Comparison of ENCODE assay signal across 1 cellular context in the genomic region with DNA sequence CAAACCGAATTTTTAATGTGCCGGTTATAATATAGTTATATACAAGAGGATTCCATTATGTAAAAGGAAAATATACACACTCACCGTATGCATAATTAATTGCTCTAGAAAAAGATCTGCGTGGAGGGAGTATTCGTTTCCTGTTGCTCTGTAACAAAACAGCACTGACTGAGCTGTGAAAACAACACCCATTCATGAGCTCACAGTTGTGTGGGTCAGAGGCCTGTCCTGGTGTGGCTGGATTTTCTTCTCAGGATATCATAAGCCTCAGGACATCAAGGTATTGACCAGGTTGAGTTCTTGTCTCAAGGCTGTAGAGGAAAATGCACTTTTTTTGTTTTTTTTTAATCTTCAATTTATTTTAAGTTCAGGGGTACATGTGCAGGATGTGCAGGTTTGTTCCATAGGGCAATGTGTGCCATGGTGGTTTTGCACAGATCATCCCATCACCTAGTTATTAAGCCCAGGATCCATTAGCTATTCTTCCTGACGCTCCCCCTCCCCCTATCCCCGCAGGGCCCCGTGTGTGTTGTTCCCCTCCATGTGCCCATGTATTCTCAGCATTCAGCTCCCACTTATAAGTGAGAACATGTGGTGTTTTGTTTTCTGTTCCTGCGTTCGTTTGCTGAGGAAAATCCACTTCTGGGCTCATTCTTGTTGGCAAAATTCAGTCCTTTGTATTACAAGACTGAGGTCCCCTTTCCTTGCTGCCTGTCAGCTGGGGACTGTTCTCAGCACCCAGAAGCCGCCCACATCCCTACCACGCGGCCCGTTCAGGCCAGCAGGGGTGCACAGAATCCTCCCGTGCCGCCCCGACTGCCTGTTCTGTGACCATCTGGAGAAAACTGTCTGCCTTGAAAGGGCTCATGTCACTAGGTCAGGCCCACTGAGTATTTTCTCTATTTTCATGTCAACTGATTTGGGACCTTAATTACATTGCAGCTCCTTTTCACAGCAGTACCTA.
TF ChIP-seq lines count a peak whose summit lies in the region.

No MANE protein-coding gene starts in this region.

TF ChIP-seq in WTC11, 78 proteins besides CTCF, POLR2A, EP300 and RAD21 (continued from another document):
- TF ChIP-seq, protein P1, sequence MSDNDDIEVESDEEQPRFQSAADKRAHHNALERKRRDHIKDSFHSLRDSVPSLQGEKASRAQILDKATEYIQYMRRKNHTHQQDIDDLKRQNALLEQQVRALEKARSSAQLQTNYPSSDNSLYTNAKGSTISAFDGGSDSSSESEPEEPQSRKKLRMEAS (CRISPR knock-in tag; IDR thresholded peaks at IDR 0.05): no peak
- no peak for TF ChIP-seq MXD4 (CRISPR knock-in tag; IDR thresholded peaks at IDR 0.05; ENCODE audit: borderline replicate concordance)
- TF ChIP-seq, protein P2, sequence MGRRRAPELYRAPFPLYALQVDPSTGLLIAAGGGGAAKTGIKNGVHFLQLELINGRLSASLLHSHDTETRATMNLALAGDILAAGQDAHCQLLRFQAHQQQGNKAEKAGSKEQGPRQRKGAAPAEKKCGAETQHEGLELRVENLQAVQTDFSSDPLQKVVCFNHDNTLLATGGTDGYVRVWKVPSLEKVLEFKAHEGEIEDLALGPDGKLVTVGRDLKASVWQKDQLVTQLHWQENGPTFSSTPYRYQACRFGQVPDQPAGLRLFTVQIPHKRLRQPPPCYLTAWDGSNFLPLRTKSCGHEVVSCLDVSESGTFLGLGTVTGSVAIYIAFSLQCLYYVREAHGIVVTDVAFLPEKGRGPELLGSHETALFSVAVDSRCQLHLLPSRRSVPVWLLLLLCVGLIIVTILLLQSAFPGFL (CRISPR knock-in tag; IDR thresholded peaks at IDR 0.05; ENCODE audit: borderline replicate concordance): no peak
- TF ChIP-seq, protein P3, sequence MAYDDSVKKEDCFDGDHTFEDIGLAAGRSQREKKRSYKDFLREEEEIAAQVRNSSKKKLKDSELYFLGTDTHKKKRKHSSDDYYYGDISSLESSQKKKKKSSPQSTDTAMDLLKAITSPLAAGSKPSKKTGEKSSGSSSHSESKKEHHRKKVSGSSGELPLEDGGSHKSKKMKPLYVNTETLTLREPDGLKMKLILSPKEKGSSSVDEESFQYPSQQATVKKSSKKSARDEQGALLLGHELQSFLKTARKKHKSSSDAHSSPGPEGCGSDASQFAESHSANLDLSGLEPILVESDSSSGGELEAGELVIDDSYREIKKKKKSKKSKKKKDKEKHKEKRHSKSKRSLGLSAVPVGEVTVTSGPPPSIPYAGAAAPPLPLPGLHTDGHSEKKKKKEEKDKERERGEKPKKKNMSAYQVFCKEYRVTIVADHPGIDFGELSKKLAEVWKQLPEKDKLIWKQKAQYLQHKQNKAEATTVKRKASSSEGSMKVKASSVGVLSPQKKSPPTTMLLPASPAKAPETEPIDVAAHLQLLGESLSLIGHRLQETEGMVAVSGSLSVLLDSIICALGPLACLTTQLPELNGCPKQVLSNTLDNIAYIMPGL (CRISPR knock-in tag; IDR thresholded peaks at IDR 0.05): no peak
- TF ChIP-seq HMGA2 (CRISPR knock-in tag; IDR thresholded peaks at IDR 0.05): no peak
- TF ChIP-seq NFATC4 (CRISPR knock-in tag; IDR thresholded peaks at IDR 0.05): no peak
- TF ChIP-seq, protein P4, sequence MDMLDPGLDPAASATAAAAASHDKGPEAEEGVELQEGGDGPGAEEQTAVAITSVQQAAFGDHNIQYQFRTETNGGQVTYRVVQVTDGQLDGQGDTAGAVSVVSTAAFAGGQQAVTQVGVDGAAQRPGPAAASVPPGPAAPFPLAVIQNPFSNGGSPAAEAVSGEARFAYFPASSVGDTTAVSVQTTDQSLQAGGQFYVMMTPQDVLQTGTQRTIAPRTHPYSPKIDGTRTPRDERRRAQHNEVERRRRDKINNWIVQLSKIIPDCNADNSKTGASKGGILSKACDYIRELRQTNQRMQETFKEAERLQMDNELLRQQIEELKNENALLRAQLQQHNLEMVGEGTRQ (CRISPR knock-in tag; IDR thresholded peaks at IDR 0.05): no peak
- no peak for TF ChIP-seq CBFB (CRISPR knock-in tag; IDR thresholded peaks at IDR 0.05; ENCODE audit: low read depth)
- no peak for TF ChIP-seq GABPB1 (CRISPR knock-in tag; IDR thresholded peaks at IDR 0.05)
- TF ChIP-seq, protein P5, sequence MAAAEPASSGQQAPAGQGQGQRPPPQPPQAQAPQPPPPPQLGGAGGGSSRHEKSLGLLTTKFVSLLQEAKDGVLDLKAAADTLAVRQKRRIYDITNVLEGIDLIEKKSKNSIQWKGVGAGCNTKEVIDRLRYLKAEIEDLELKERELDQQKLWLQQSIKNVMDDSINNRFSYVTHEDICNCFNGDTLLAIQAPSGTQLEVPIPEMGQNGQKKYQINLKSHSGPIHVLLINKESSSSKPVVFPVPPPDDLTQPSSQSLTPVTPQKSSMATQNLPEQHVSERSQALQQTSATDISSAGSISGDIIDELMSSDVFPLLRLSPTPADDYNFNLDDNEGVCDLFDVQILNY (CRISPR knock-in tag; IDR thresholded peaks at IDR 0.05): no peak
- TF ChIP-seq MYBL2 (CRISPR knock-in tag; IDR thresholded peaks at IDR 0.05): no peak
- TF ChIP-seq NR1H2 (CRISPR knock-in tag; IDR thresholded peaks at IDR 0.05): no peak
- TF ChIP-seq RORB (CRISPR knock-in tag; IDR thresholded peaks at IDR 0.05): no peak
- TF ChIP-seq SOX15 (CRISPR knock-in tag; IDR thresholded peaks at IDR 0.05): no peak
- TF ChIP-seq, protein P6, sequence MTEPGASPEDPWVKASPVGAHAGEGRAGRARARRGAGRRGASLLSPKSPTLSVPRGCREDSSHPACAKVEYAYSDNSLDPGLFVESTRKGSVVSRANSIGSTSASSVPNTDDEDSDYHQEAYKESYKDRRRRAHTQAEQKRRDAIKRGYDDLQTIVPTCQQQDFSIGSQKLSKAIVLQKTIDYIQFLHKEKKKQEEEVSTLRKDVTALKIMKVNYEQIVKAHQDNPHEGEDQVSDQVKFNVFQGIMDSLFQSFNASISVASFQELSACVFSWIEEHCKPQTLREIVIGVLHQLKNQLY (CRISPR knock-in tag; IDR thresholded peaks at IDR 0.05): no peak
- TF ChIP-seq FOXK1 (CRISPR knock-in tag; IDR thresholded peaks at IDR 0.05): no peak
- TF ChIP-seq GTF2I (CRISPR knock-in tag; conservative IDR thresholded peaks at IDR 0.05): no peak
- no peak for TF ChIP-seq ZNF396 (CRISPR knock-in tag; IDR thresholded peaks at IDR 0.05; ENCODE audit: borderline replicate concordance)
